In the genomic region with DNA sequence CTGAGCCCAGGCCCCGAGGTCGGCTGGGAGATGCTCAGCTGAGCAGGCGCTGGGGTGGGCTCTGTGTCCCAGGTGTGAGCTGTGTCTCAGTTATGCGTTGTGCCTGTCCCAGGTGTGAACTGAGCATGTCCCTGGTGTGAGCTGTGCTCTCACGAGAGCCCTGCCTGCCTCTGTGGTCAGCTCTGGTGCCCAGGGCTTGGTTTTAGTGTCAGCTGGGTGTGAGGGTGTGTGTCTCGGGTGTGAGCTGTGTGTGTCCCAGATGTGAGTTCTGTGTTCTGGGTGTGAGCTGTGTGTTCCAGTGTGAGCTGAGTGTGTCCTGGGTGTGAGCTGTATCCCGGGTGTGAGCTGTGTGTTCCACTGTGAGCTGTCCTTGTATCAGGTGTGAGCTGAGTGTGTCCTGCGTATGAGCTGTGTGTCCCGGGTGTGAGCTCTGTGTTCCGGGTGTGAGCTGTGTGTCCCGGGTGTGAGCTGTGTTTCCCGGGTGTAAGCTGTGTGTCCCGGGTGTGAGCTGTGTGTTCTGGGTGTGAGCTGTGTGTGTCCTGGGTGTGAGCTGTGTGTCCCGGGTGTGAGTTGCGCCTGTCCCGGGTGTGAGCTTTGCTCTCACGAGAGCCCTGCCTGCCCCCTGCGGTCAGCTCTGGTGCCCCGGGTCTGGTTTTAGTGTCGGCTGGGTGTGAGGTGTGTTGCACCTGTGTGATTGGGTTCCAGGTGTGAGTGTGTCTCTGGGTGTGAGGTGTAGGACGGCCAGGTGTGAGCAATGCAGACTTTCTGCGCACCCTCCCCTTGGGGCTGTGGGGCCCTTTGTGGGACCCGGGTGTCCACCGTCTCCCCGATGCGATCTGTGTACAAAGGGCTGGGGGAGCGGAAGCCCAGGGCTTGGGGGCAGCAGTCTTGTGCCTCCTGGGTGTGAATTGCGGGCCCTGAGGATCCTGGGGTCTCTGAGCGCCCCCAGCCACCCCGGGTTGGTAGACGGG, we compare ENCODE assay signal across 10 cellular contexts. TPM values are rescaled to one million over a fixed set of nuclear protein-coding genes. Genes with fewer than 3 reads are reported as not detected.
A peak's percentile ranks its signal among the peaks of the same experiment; 100 is the strongest.
DNase-seq lines count a peak whose midpoint lies in the region; ATAC-seq and TF ChIP-seq lines count a peak whose summit lies in the region.
"Had no signal": no experiment of that assay in that cellular context is flagged by ENCODE, and none has a peak within 500 bp of the region (broad histone marks: within the 10 kb centered on the region; RNA-seq: fewer than 3 reads in every experiment).

No MANE protein-coding gene starts in this region.

- H3K9me2 ChIP-seq in MM.1S (replicated peaks; ENCODE audit: insufficient read depth, low read length): no peaks in the 10 kb centered on the region

- peak overlapping the region; percentile 29; the same call in 1 of the 2 replicates for H3K27ac ChIP-seq in MM.1S (ENCODE audit: low read length)
- H3K27ac ChIP-seq in colonic mucosa: peak overlapping the region; percentile 22
- no peak overlapping the region for H3K27ac ChIP-seq in osteoblast (ENCODE audit: low read depth, low read length)

- H3K4me2 ChIP-seq in MM.1S (ENCODE audit: low read depth, low read length) (peak overlapping the region; percentile 88), osteoblast (ENCODE audit: insufficient read depth, low read length) (no peak overlapping the region)

- H3K36me3 ChIP-seq in MM.1S (replicated peaks; ENCODE audit: insufficient read depth, low read length) (no peaks in the 10 kb centered on the region), colonic mucosa (no peaks in the 10 kb centered on the region), osteoblast (ENCODE audit: insufficient read depth, low read length) (no peaks in the 10 kb centered on the region)

- H2AFZ ChIP-seq in MM.1S (ENCODE audit: low read length) (peak overlapping the region; percentile 73), osteoblast (ENCODE audit: low read length) (no peak overlapping the region)

- peak overlapping the region; percentile 89 for H3K4me3 ChIP-seq in GM12875 (ENCODE audit: low read depth, low read length)
- peak overlapping the region; percentile 68 for H3K4me3 ChIP-seq in MM.1S (ENCODE audit: low read length)
- no peak overlapping the region for H3K4me3 ChIP-seq in colonic mucosa
- H3K4me3 ChIP-seq in osteoblast (ENCODE audit: insufficient read depth, low read length): no peak overlapping the region

- H3K4me1 ChIP-seq in MM.1S (ENCODE audit: low read length): peaks cover 7% of the 10 kb centered on the region
- H3K4me1 ChIP-seq in colonic mucosa: peaks cover 11% of the 10 kb centered on the region
- H3K4me1 ChIP-seq in osteoblast (ENCODE audit: insufficient read depth, low read length): peaks cover 3% of the 10 kb centered on the region

- H3K9me3 ChIP-seq in MM.1S (replicated peaks; ENCODE audit: insufficient read depth, low read length) (no peaks in the 10 kb centered on the region), colonic mucosa (no peaks in the 10 kb centered on the region), osteoblast (ENCODE audit: low read depth, low read length) (no peaks in the 10 kb centered on the region)

- H3K79me2 ChIP-seq in MM.1S (ENCODE audit: low read length) (no peaks in the 10 kb centered on the region), osteoblast (ENCODE audit: insufficient read depth, low read length) (no peaks in the 10 kb centered on the region)

- H3K9ac ChIP-seq in MM.1S (ENCODE audit: low read length): peak overlapping the region; percentile 50; the same call in 1 of the 2 replicates
- peak overlapping the region in 1 of 2 donors; percentile 34 for H3K9ac ChIP-seq in colonic mucosa (ENCODE audit: low read depth in 2 of 2, low read length in 2 of 2)

- DNase-seq in MM.1S (no peak), colonic mucosa (no peak), osteoblast (ENCODE audit: insufficient read length, low spot score, missing footprints) (peak; percentile 77), EL (no peak), NCI-H524 treated with DMSO at 0.1 percent for 48 hours (lab: John Stamatoyannopoulos, UW) (no peak), hippocampal formation (lab: John Stamatoyannopoulos, UW) (no peak)
- DNase-seq: NCI-H1930 had no signal

- ATAC-seq in GM21381 (IDR thresholded peaks at IDR 0.05; ENCODE audit: unreplicated experiment): no peak
- ATAC-seq: SK-N-SH treated with all-trans-retinoic acid at 6 μM for 48 hours had no signal

- intact Hi-C loops in colonic mucosa (cut with DNase I): no loop called here

- TF ChIP-seq CTCF in GM12875 (IDR thresholded peaks at IDR 0.05; ENCODE audit: borderline replicate concordance, insufficient read depth, low read depth, low read length) (no peak), MM.1S (IDR thresholded peaks at IDR 0.05; ENCODE audit: low read length) (no peak), colonic mucosa (IDR thresholded peaks at IDR 0.05) (no peak), osteoblast (IDR thresholded peaks at IDR 0.05; ENCODE audit: extremely low read depth, low read depth, low read length) (no peak)

- H4K20me1 ChIP-seq in MM.1S (ENCODE audit: insufficient read depth, low read length) (no peaks in the 10 kb centered on the region), osteoblast (ENCODE audit: insufficient read depth, low read length) (peaks cover 73% of the 10 kb centered on the region)

- H3F3A ChIP-seq in MM.1S (ENCODE audit: insufficient read depth, low read length): no peaks in the 10 kb centered on the region

- H3K27me3 ChIP-seq in MM.1S (replicated peaks; ENCODE audit: insufficient read depth, low read length): peaks cover 4% of the 10 kb centered on the region; the same call in 1 of the 2 replicates
- H3K27me3 ChIP-seq in colonic mucosa: peaks cover 34% of the 10 kb centered on the region
- peaks cover 36% of the 10 kb centered on the region for H3K27me3 ChIP-seq in osteoblast (ENCODE audit: insufficient read depth, low read length)

RNA-seq across cellular contexts. Expression of a gene that starts 7.1 kb away (rescaled TPM):
- total RNA-seq in colonic mucosa (under 1 TPM; 0.29 to 0.72 TPM), osteoblast (under 0.01 TPM in 1 of 2 replicates, not detected in the other)

RNA-seq across cellular contexts. Expression of a gene that starts 18.9 kb away (rescaled TPM):
- total RNA-seq in colonic mucosa (under 1 TPM in 1 of 2 donors, not detected in 1; 0.58 TPM), osteoblast (not detected in 2 replicates)

RNA-seq across cellular contexts. Expression of a gene that starts 32.8 kb away (rescaled TPM):
- total RNA-seq in colonic mucosa (1 to 10 TPM in 1 of 2 donors, under 1 TPM in 1; 0.64 to 1.3 TPM), osteoblast (0.72 TPM in 1 of 2 replicates, not detected in the other)

RNA-seq across cellular contexts. Expression of a gene that starts 39.4 kb away (rescaled TPM):
- total RNA-seq in colonic mucosa (100 to 1,000 TPM in 1 of 2 donors, 10 to 100 TPM in 1; 99.0 to 185 TPM), osteoblast (46.9 and 57.9 TPM in 2 replicates)

RNA-seq across cellular contexts. Expression of a gene that starts 39.5 kb away (rescaled TPM):
- 100 to 1,000 TPM; 108 to 206 TPM for total RNA-seq in colonic mucosa
- total RNA-seq in osteoblast: 32.6 and 34.5 TPM in 2 replicates

Comparison
In these comparisons a context has a peak if more than half of its experiments do, and no peak if none do; other contexts are left out.
1. H3K4me3 ChIP-seq: peak in GM12875 (single experiment) and MM.1S (single experiment); none in colonic mucosa (single experiment) and osteoblast (single experiment).